In genomic region chr6:166907373-166907841, GRCh38 we compare ENCODE assay signal across 11 cellular contexts. TPM values are rescaled to one million over a fixed set of nuclear protein-coding genes. Genes with fewer than 3 reads are reported as not detected.
A peak's percentile ranks its signal among the peaks of the same experiment; 100 is the strongest.
DNase-seq lines count a peak whose midpoint lies in the region; ATAC-seq and TF ChIP-seq lines count a peak whose summit lies in the region.
"Had no signal": no experiment of that assay in that cellular context is flagged by ENCODE, and none has a peak within 500 bp of the region (broad histone marks: within the 10 kb centered on the region; RNA-seq: fewer than 3 reads in every experiment).

No MANE protein-coding gene starts in this region.

- no peaks in the 10 kb centered on the region for H3K27me3 Mint-ChIP-seq in stimulated activated naive CD8-positive, alpha-beta T cell treated with anti-CD3 and anti-CD28 coated beads, Interleukin-15, amount 100 ng/mL, for 72 hours

- H3K9me3 ChIP-seq in left ventricle myocardium inferior (replicated peaks), result no peaks in the 10 kb centered on the region

- no peak overlapping the region for H3K27ac ChIP-seq in left ventricle myocardium inferior (replicated peaks)

- H3K4me1 ChIP-seq in left ventricle myocardium inferior, result peaks cover 9% of the 10 kb centered on the region

- TF ChIP-seq CTCF in left ventricle myocardium inferior (IDR thresholded peaks at IDR 0.05; ENCODE audit: borderline replicate concordance), result no peak

- DNase-seq in stimulated activated naive CD8-positive, alpha-beta T cell treated with anti-CD3 and anti-CD28 coated beads, Interleukin-15, amount 100 ng/mL, for 72 hours, result no peak
- DNase-seq in stimulated activated naive CD8-positive, alpha-beta T cell treated with anti-CD3 and anti-CD28 coated beads, Interleukin-15, Interleukin-2, amounts not matched to agents 100 U/mL and 50 U/mL, for 24 hours, result no peak
- peak; percentile 61 to 75 for DNase-seq in NOMO-1 (lab: John Stamatoyannopoulos, UW; ENCODE audit: unreplicated experiment in 2 of 2)
- DNase-seq in NCI-H1694 (lab: John Stamatoyannopoulos, UW), result no peak
- no peak for DNase-seq in NCI-H2227 treated with DMSO at 0.1 percent for 48 hours (lab: John Stamatoyannopoulos, UW)
- no peak for DNase-seq in left ventricle myocardium inferior
- DNase-seq in NCI-H1436 (lab: John Stamatoyannopoulos, UW), result no peak
- DNase-seq: activated CD4-positive, alpha-beta T cell treated with anti-CD3 and anti-CD28 coated beads for 48 hours; COR-L47; erythroblast had no signal

- peak overlapping the region in 1 of 2 donors; percentile 5 for H3K4me3 Mint-ChIP-seq in stimulated activated naive CD8-positive, alpha-beta T cell treated with anti-CD3 and anti-CD28 coated beads, Interleukin-15, amount 100 ng/mL, for 72 hours

- H3K27ac Mint-ChIP-seq in stimulated activated naive CD8-positive, alpha-beta T cell treated with anti-CD3 and anti-CD28 coated beads, Interleukin-15, amount 100 ng/mL, for 72 hours, result peak overlapping the region in 1 of 2 donors; percentile 53

- H3K9me3 Mint-ChIP-seq in stimulated activated naive CD8-positive, alpha-beta T cell treated with anti-CD3 and anti-CD28 coated beads, Interleukin-15, amount 100 ng/mL, for 72 hours, result no peaks in the 10 kb centered on the region

- H3K27me3 ChIP-seq in left ventricle myocardium inferior (ENCODE audit: low read depth), result peaks cover 20% of the 10 kb centered on the region

- H3K4me1 Mint-ChIP-seq in stimulated activated naive CD8-positive, alpha-beta T cell treated with anti-CD3 and anti-CD28 coated beads, Interleukin-15, amount 100 ng/mL, for 72 hours, result peaks cover 24% of the 10 kb centered on the region

- H3K36me3 ChIP-seq in left ventricle myocardium inferior, result no peaks in the 10 kb centered on the region

- intact Hi-C loops in left ventricle myocardium inferior (cut with micrococcal nuclease), result no loop called here

- ATAC-seq in stimulated activated naive CD8-positive, alpha-beta T cell treated with anti-CD3 and anti-CD28 coated beads, Interleukin-15, amount 100 ng/mL, for 72 hours, result peak; percentile 66
- ATAC-seq in stimulated activated naive CD8-positive, alpha-beta T cell treated with anti-CD3 and anti-CD28 coated beads, Interleukin-15, Interleukin-2, amounts not matched to agents 100 U/mL and 50 U/mL, for 24 hours, result no peak
- ATAC-seq in HG02840 (IDR thresholded peaks at IDR 0.05; ENCODE audit: low FRiP score, unreplicated experiment), result peak; percentile 85

- H3K4me3 ChIP-seq in left ventricle myocardium inferior, result no peak overlapping the region

RNA-seq across cellular contexts. Expression of gene RNASET2, which starts 48.9 kb away (rescaled TPM):
- 13.4 TPM for total RNA-seq in left ventricle myocardium inferior

Comparison
In these comparisons a context has a peak if more than half of its experiments do, and no peak if none do; other contexts are left out.
1. DNase-seq: peak in NOMO-1 (2 of 2); none in stimulated activated naive CD8-positive, alpha-beta T cell treated with anti-CD3 and anti-CD28 coated beads, Interleukin-15, amount 100 ng/mL, for 72 hours (0 of 2), stimulated activated naive CD8-positive, alpha-beta T cell treated with anti-CD3 and anti-CD28 coated beads, Interleukin-15, Interleukin-2, amounts not matched to agents 100 U/mL and 50 U/mL, for 24 hours (single experiment), NCI-H1694 (single experiment), NCI-H2227 treated with DMSO at 0.1 percent for 48 hours (single experiment), left ventricle myocardium inferior (single experiment) and NCI-H1436 (single experiment).